ENCODE assay signal across 12 cellular contexts in the genomic region with DNA sequence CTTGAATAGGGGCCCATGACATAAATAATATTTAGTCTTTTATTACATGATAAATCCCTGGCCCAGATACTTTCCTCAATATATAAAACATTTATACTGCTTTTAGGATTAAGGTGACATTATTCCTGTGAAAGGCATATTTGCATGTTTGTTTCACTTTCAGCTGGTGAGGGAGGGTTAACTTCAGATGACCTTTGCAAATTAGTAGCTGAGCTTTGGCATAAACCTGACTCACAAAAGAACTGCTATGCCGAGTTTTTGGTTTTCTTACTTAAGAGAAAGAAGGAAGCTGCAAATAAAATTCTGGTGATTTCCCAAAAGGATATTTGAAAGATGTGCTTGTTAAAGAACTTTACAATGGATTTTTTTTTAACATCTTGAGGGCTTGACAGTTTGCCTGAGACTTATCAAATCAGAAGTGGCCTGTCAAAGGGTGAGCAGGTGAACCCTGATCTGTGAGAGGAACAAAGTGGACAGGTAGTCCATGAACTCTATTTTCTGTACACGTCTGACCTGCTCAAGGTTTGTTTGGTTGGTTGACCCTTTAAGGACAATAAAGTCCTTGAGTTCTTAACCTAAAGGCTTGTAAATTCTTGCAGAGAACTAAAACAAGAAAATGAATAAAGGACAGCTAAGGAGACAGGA.
DNase-seq lines count a peak whose midpoint lies in the region; ATAC-seq, FAIRE-seq and TF ChIP-seq lines count a peak whose summit lies in the region.
"Had no signal": no experiment of that assay in that cellular context is flagged by ENCODE, and none has a peak within 500 bp of the region (broad histone marks: within the 10 kb centered on the region; RNA-seq: fewer than 3 reads in every experiment).

No MANE protein-coding gene starts in this region.

- H3K36me3 ChIP-seq in liver (ENCODE audit: control insufficient read depth in 4 of 4, insufficient read depth in 3 of 4, low read depth in 1 of 4, low read length in 3 of 4), result no peaks in the 10 kb centered on the region
- H3K36me3 ChIP-seq in HepG2 (replicated peaks in 1 of 2; ENCODE audit: control insufficient read depth in 1 of 2, insufficient read depth in 2 of 2, low read length in 2 of 2), result no peaks in the 10 kb centered on the region

- ATAC-seq in HepG2 (no peak), HG02759 (IDR thresholded peaks at IDR 0.05; ENCODE audit: unreplicated experiment) (peak; percentile 92), HG03558 (IDR thresholded peaks at IDR 0.05; ENCODE audit: extremely low read depth, unreplicated experiment) (peak; percentile 88)
- ATAC-seq in activated CD8-positive, alpha-beta memory T cell treated with anti-CD3 and anti-CD28 coated beads, Interleukin-2, amount 10 ng/mL, durations not matched to agents 7 days and 5 days, result no peak

- H3K4me1 ChIP-seq in liver (ENCODE audit: control insufficient read depth in 4 of 4, insufficient read depth in 4 of 4, low read length in 3 of 4), result peaks cover 0 to 17% (median 13%) of the 10 kb centered on the region in 4 donors
- H3K4me1 ChIP-seq in HepG2 (ENCODE audit: insufficient read depth, low read length), result no peaks in the 10 kb centered on the region

- no peak overlapping the region for H2AFZ ChIP-seq in HepG2 (ENCODE audit: low read length)

- no TSS peak for BruUV-seq in HepG2 (replicated peaks; lab: Mats Ljungman, UMichigan)

- no peak overlapping the region for H3K4me3 Mint-ChIP-seq in activated T-helper 1 cell treated with anti-CD3 and anti-CD28 coated beads, Interleukin-12 subunit alpha, Interleukin-12 subunit beta, Interleukin-2, Interleukin-4 antibody, amounts not matched to agents 30 ng/mL and 10 ng/mL and 1 ng/mL, durations not matched to agents 14 hours and 24 hours and 36 hours
- H3K4me3 Mint-ChIP-seq in activated CD8-positive, alpha-beta memory T cell treated with anti-CD3 and anti-CD28 coated beads, Interleukin-2, amount 10 ng/mL, durations not matched to agents 7 days and 5 days, result no peak overlapping the region
- H3K4me3 Mint-ChIP-seq: endodermal cell, immature natural killer cell had no signal

- TF ChIP-seq POLR2A in HepG2 (IDR thresholded peaks at IDR 0.05; ENCODE audit: insufficient read depth in 1 of 2, low read depth in 2 of 2, low read length in 2 of 2), result no peak

- peaks cover 8% of the 10 kb centered on the region for H3K27me3 Mint-ChIP-seq in activated T-helper 1 cell treated with anti-CD3 and anti-CD28 coated beads, Interleukin-12 subunit alpha, Interleukin-12 subunit beta, Interleukin-2, Interleukin-4 antibody, amounts not matched to agents 30 ng/mL and 10 ng/mL and 1 ng/mL, durations not matched to agents 14 hours and 24 hours and 36 hours (ENCODE audit: insufficient read depth)
- peaks cover 17% of the 10 kb centered on the region for H3K27me3 Mint-ChIP-seq in activated CD8-positive, alpha-beta memory T cell treated with anti-CD3 and anti-CD28 coated beads, Interleukin-2, amount 10 ng/mL, durations not matched to agents 7 days and 5 days

- TF ChIP-seq CTCF in liver (IDR thresholded peaks at IDR 0.05; ENCODE audit: low read depth, low read length, missing input control) (no peak), HepG2 (CRISPR knock-in tag; IDR thresholded peaks at IDR 0.05) (no peak), RWPE1 (conservative IDR thresholded peaks at IDR 0.05; ENCODE audit: low read depth) (no peak)

- POLR2A ChIA-PET in HepG2 (lab: Yijun Ruan, JAX) (no interaction called here), RWPE1 (lab: Yijun Ruan, JAX; ENCODE audit: low non-redundant PET) (no interaction called here)

- no peak overlapping the region for H3K27ac Mint-ChIP-seq in activated T-helper 1 cell treated with anti-CD3 and anti-CD28 coated beads, Interleukin-12 subunit alpha, Interleukin-12 subunit beta, Interleukin-2, Interleukin-4 antibody, amounts not matched to agents 30 ng/mL and 10 ng/mL and 1 ng/mL, durations not matched to agents 14 hours and 24 hours and 36 hours
- no peak overlapping the region for H3K27ac Mint-ChIP-seq in activated CD8-positive, alpha-beta memory T cell treated with anti-CD3 and anti-CD28 coated beads, Interleukin-2, amount 10 ng/mL, durations not matched to agents 7 days and 5 days
- H3K27ac Mint-ChIP-seq: endodermal cell, immature natural killer cell had no signal

- TF ChIP-seq EP300 in HepG2 (IDR thresholded peaks at IDR 0.05; ENCODE audit: low read depth in 2 of 2, low read length in 2 of 2) (no peak), HepG2 (CRISPR knock-in tag; IDR thresholded peaks at IDR 0.05; ENCODE audit: borderline replicate concordance) (no peak)

- H4K20me1 ChIP-seq in HepG2 (ENCODE audit: insufficient read depth, low read length), result no peaks in the 10 kb centered on the region

- intact Hi-C loops in HepG2 (cut with micrococcal nuclease; ENCODE audit: unreplicated experiment), result no loop called here
- intact Hi-C loops in activated T-helper 1 cell treated with anti-CD3 and anti-CD28 coated beads, Interleukin-12 subunit alpha, Interleukin-12 subunit beta, Interleukin-2, Interleukin-4 antibody, amounts not matched to agents 30 ng/mL and 10 ng/mL and 1 ng/mL, durations not matched to agents 14 hours and 24 hours and 36 hours (cut with micrococcal nuclease), result no loop called here

- CTCF ChIA-PET in HepG2 (lab: Yijun Ruan, JAX; ENCODE audit: low intra/inter-chr PET ratio, low total read pairs) (no interaction called here), RWPE1 (lab: Yijun Ruan, JAX) (interaction anchor here (0.6 kb wide), 1 partner anchor 745 kb away, joined by 3 read pairs; no protein-coding TSS in a partner anchor)
- CTCF ChIA-PET in activated CD8-positive, alpha-beta memory T cell treated with anti-CD3 and anti-CD28 coated beads, Interleukin-2, amount 10 ng/mL, durations not matched to agents 7 days and 5 days (lab: Charles Lee), result no interaction called here

- TF ChIP-seq RAD21 in liver (IDR thresholded peaks at IDR 0.05) (no peak), HepG2 (CRISPR knock-in tag; IDR thresholded peaks at IDR 0.05) (no peak)

- H3K79me2 ChIP-seq in HepG2 (ENCODE audit: insufficient read depth, low read length), result no peaks in the 10 kb centered on the region

- H3K27ac ChIP-seq in liver (ENCODE audit: low read depth in 1 of 2, low read length in 2 of 2) (peak overlapping the region; percentile 2 to 64), HepG2 (ENCODE audit: extremely low read length, insufficient read depth, low read length) (no peak overlapping the region), RWPE1 (no peak overlapping the region)

- no peaks in the 10 kb centered on the region for H3K4me1 Mint-ChIP-seq in activated T-helper 1 cell treated with anti-CD3 and anti-CD28 coated beads, Interleukin-12 subunit alpha, Interleukin-12 subunit beta, Interleukin-2, Interleukin-4 antibody, amounts not matched to agents 30 ng/mL and 10 ng/mL and 1 ng/mL, durations not matched to agents 14 hours and 24 hours and 36 hours (ENCODE audit: low read depth)
- H3K4me1 Mint-ChIP-seq in activated CD8-positive, alpha-beta memory T cell treated with anti-CD3 and anti-CD28 coated beads, Interleukin-2, amount 10 ng/mL, durations not matched to agents 7 days and 5 days, result no peaks in the 10 kb centered on the region
- H3K4me1 Mint-ChIP-seq: immature natural killer cell had no signal

- 14% methylated on average over 2 of the region's 2 CpGs for WGBS in liver
- WGBS in HepG2 (ENCODE audit: low lambda C conversion rate), result 3% methylated on average over 2 of the region's 2 CpGs

- no peaks in the 10 kb centered on the region for H3K36me3 Mint-ChIP-seq in activated T-helper 1 cell treated with anti-CD3 and anti-CD28 coated beads, Interleukin-12 subunit alpha, Interleukin-12 subunit beta, Interleukin-2, Interleukin-4 antibody, amounts not matched to agents 30 ng/mL and 10 ng/mL and 1 ng/mL, durations not matched to agents 14 hours and 24 hours and 36 hours (ENCODE audit: low read depth)
- no peaks in the 10 kb centered on the region for H3K36me3 Mint-ChIP-seq in activated CD8-positive, alpha-beta memory T cell treated with anti-CD3 and anti-CD28 coated beads, Interleukin-2, amount 10 ng/mL, durations not matched to agents 7 days and 5 days
- H3K36me3 Mint-ChIP-seq: immature natural killer cell had no signal

- no peak overlapping the region for H3K4me2 ChIP-seq in HepG2 (ENCODE audit: low read depth, low read length)

- no peaks in the 10 kb centered on the region for H3K27me3 ChIP-seq in liver (ENCODE audit: control insufficient read depth in 4 of 4, insufficient read depth in 4 of 4, low read length in 3 of 4)
- H3K27me3 ChIP-seq in HepG2 (ENCODE audit: control insufficient read depth in 1 of 2, insufficient read depth in 2 of 2, low read length in 2 of 2), result no peaks in the 10 kb centered on the region; a peak in 3 of 5 replicates

- H3K9me3 ChIP-seq in liver (ENCODE audit: control insufficient read depth in 4 of 4, low read length in 3 of 4), result no peaks in the 10 kb centered on the region
- H3K9me3 ChIP-seq in HepG2 (ENCODE audit: low read length), result no peaks in the 10 kb centered on the region

- in situ Hi-C loops in HepG2 (cut with HindIII; ENCODE audit: extremely low pct_ligation_motif_present, low pct_unique_long_range_greater_than_20kb), result no loop called here

- H3K4me3 ChIP-seq in liver (ENCODE audit: low read depth in 1 of 3, low read length in 3 of 3) (no peak overlapping the region), HepG2 (replicated peaks in 1 of 3; ENCODE audit: insufficient read depth in 1 of 3, low read depth in 2 of 3, low read length in 3 of 3) (no peak overlapping the region)

- H3K9me3 Mint-ChIP-seq in activated T-helper 1 cell treated with anti-CD3 and anti-CD28 coated beads, Interleukin-12 subunit alpha, Interleukin-12 subunit beta, Interleukin-2, Interleukin-4 antibody, amounts not matched to agents 30 ng/mL and 10 ng/mL and 1 ng/mL, durations not matched to agents 14 hours and 24 hours and 36 hours, result no peaks in the 10 kb centered on the region
- no peaks in the 10 kb centered on the region for H3K9me3 Mint-ChIP-seq in activated CD8-positive, alpha-beta memory T cell treated with anti-CD3 and anti-CD28 coated beads, Interleukin-2, amount 10 ng/mL, durations not matched to agents 7 days and 5 days (ENCODE audit: low read depth)
- H3K9me3 Mint-ChIP-seq: endodermal cell, immature natural killer cell had no signal

- DNase-seq in HepG2 (ENCODE audit: low spot score), result no peak
- no peak for DNase-seq in activated T-helper 1 cell treated with anti-CD3 and anti-CD28 coated beads, Interleukin-12 subunit alpha, Interleukin-12 subunit beta, Interleukin-2, Interleukin-4 antibody, amounts not matched to agents 30 ng/mL and 10 ng/mL and 1 ng/mL, durations not matched to agents 14 hours and 24 hours and 36 hours (ENCODE audit: low spot score)
- no peak for DNase-seq in DMS 273 treated with DMSO at 0.1 percent for 48 hours (lab: John Stamatoyannopoulos, UW)
- no peak for DNase-seq in RWPE1 (ENCODE audit: low spot score)
- no peak for DNase-seq in activated CD8-positive, alpha-beta memory T cell treated with anti-CD3 and anti-CD28 coated beads, Interleukin-2, amount 10 ng/mL, durations not matched to agents 7 days and 5 days
- DNase-seq: activated naive CD4-positive, alpha-beta T cell; endodermal cell; immature natural killer cell; NCI-H524 had no signal

- peak overlapping the region in 1 of 2 donors; percentile 47 for H3K9ac ChIP-seq in liver (ENCODE audit: low read depth in 1 of 2, low read length in 2 of 2)
- H3K9ac ChIP-seq in HepG2 (ENCODE audit: insufficient read depth, low read depth, low read length), result no peak overlapping the region

- no peak for FAIRE-seq in HepG2 (lab: Jason Lieb, UNC)

TF ChIP-seq in liver, 16 proteins besides CTCF, POLR2A, EP300 and RAD21 (continues in another document):
- peak; percentile 63 for TF ChIP-seq SP1 (IDR thresholded peaks at IDR 0.05)

Comparison
In these comparisons a context has a peak if more than half of its experiments do, and no peak if none do; other contexts are left out.
1. H3K27ac ChIP-seq: peak in liver (2 of 2); none in HepG2 (single experiment) and RWPE1 (single experiment).
2. ATAC-seq: peak in HG02759 (single experiment) and HG03558 (single experiment); none in HepG2 (single experiment) and activated CD8-positive, alpha-beta memory T cell treated with anti-CD3 and anti-CD28 coated beads, Interleukin-2, amount 10 ng/mL, durations not matched to agents 7 days and 5 days (single experiment).